ENCODE assay signal across 27 cellular contexts in genomic region chr1:163668472-163668871, GRCh38.
"Had no signal": no experiment of that assay in that cellular context is flagged by ENCODE, and none has a peak within 500 bp of the region (broad histone marks: within the 10 kb centered on the region; RNA-seq: fewer than 3 reads in every experiment).

No MANE protein-coding gene starts in this region.

- H3K9me3 ChIP-seq: ascending aorta, body of pancreas, Peyer's patch had no signal

- H3K4me1 ChIP-seq: ascending aorta, body of pancreas, Peyer's patch had no signal

- H3K4me3 Mint-ChIP-seq: activated CD8-positive, alpha-beta T cell treated with anti-CD3 and anti-CD28 coated beads for 36 hours; activated naive CD8-positive, alpha-beta T cell treated with anti-CD3 and anti-CD28 coated beads, Interleukin-2, amount 10 ng/mL, durations not matched to agents 7 days and 5 days; activated T-cell treated with anti-CD3 and anti-CD28 coated beads, Interleukin-2, amount 50 U/mL, for 72 hours; T-helper 1 cell treated with Interleukin-12 subunit alpha and Interleukin-12 subunit beta and Interleukin-4 antibody, amounts not matched to agents 30 μg/mL and 1 μg/mL, for 36 hours had no signal

- ATAC-seq: activated CD4-positive, CD25-positive, alpha-beta regulatory T cell treated with anti-CD3 and anti-CD28 coated beads, Interleukin-2, amount 50 U/mL, for 24 hours; activated CD8-positive, alpha-beta T cell treated with anti-CD3 and anti-CD28 coated beads for 36 hours; activated T-cell treated with anti-CD3 and anti-CD28 coated beads, Interleukin-2, amount 50 U/mL, for 72 hours; body of pancreas had no signal

- H3K27ac ChIP-seq: ascending aorta, body of pancreas, cardiac muscle cell, Peyer's patch had no signal

- H3K36me3 Mint-ChIP-seq: activated naive CD8-positive, alpha-beta T cell treated with anti-CD3 and anti-CD28 coated beads, Interleukin-2, amount 10 ng/mL, durations not matched to agents 7 days and 5 days had no signal

- DNase-seq: activated CD4-positive, alpha-beta T cell treated with anti-CD3 and anti-CD28 coated beads for 4 hours; activated CD8-positive, alpha-beta memory T cell treated with anti-CD3 and anti-CD28 coated beads, Interleukin-2, amount 50 U/mL, for 4 hours; activated CD8-positive, alpha-beta T cell treated with anti-CD3 and anti-CD28 coated beads for 36 hours; activated gamma-delta T cell treated with Interleukin-2 at 50 U/mL for 16 hours; activated naive CD4-positive, alpha-beta T cell treated with anti-CD3 and anti-CD28 coated beads, Interleukin-2, amount 50 U/mL, for 16 hours; activated naive CD8-positive, alpha-beta T cell treated with anti-CD3 and anti-CD28 coated beads, Interleukin-2, amount 10 ng/mL, durations not matched to agents 7 days and 5 days; activated T-cell treated with anti-CD3 and anti-CD28 coated beads, Interleukin-2, amount 50 U/mL, for 72 hours; amniotic stem cell; body of pancreas; KG1; NCI-H1092; NCI-H1417; NCI-H1694; NCI-H2029; NCI-H2107; NCI-H345; NCI-H510A; NCI-H526 treated with DMSO at 0.1 percent for 48 hours; NK-92 treated with Interleukin-12 subunit alpha and Interleukin-12 subunit beta, amount 100 ng/mL, for 24 hours; OCI-M1; Peyer's patch; SHP77 had no signal

- H3K4me1 Mint-ChIP-seq: activated naive CD8-positive, alpha-beta T cell treated with anti-CD3 and anti-CD28 coated beads, Interleukin-2, amount 10 ng/mL, durations not matched to agents 7 days and 5 days had no signal

- H3K27me3 ChIP-seq: ascending aorta, body of pancreas, cardiac muscle cell, Peyer's patch had no signal

- H3K27ac Mint-ChIP-seq: activated CD8-positive, alpha-beta T cell treated with anti-CD3 and anti-CD28 coated beads for 36 hours; activated naive CD8-positive, alpha-beta T cell treated with anti-CD3 and anti-CD28 coated beads, Interleukin-2, amount 10 ng/mL, durations not matched to agents 7 days and 5 days; activated T-cell treated with anti-CD3 and anti-CD28 coated beads, Interleukin-2, amount 50 U/mL, for 72 hours; activated T-helper 2 cell treated with anti-CD3 and anti-CD28 coated beads, Interferon-gamma antibody, Interleukin-2, Interleukin-4, amounts not matched to agents 10 μg/mL and 5 μg/mL and 100 μg/mL, durations not matched to agents 14 hours and 24 hours and 36 hours; T-helper 1 cell treated with Interleukin-12 subunit alpha and Interleukin-12 subunit beta and Interleukin-4 antibody, amounts not matched to agents 30 μg/mL and 1 μg/mL, for 36 hours had no signal

- H3K36me3 ChIP-seq: ascending aorta, cardiac muscle cell, Peyer's patch had no signal

- H3K4me3 ChIP-seq: ascending aorta, body of pancreas, cardiac muscle cell, Peyer's patch had no signal

- H3K27me3 Mint-ChIP-seq: activated naive CD8-positive, alpha-beta T cell treated with anti-CD3 and anti-CD28 coated beads, Interleukin-2, amount 10 ng/mL, durations not matched to agents 7 days and 5 days had no signal
